Comparison of ENCODE assay signal across 8 cellular contexts in genomic region chr7:10973942-10974716, GRCh38. TPM values are rescaled to one million over a fixed set of nuclear protein-coding genes. Genes with fewer than 3 reads are reported as not detected.
DNase-seq lines count a peak whose midpoint lies in the region; ATAC-seq and TF ChIP-seq lines count a peak whose summit lies in the region.

No MANE protein-coding gene starts in this region.

- peak overlapping the region; percentile 84 to 98 for H3K9ac ChIP-seq in colonic mucosa (ENCODE audit: low read depth in 2 of 2, low read length in 2 of 2)

- H3K36me3 Mint-ChIP-seq in T-cell: peaks cover 22% of the 10 kb centered on the region

- peak overlapping the region; percentile 78 to 95 for H3K27ac Mint-ChIP-seq in T-cell

- no peaks in the 10 kb centered on the region for H3K9me3 Mint-ChIP-seq in T-cell

- H3K4me3 Mint-ChIP-seq in T-cell: peak overlapping the region; percentile 90 to 94 (median 91)

- peak; percentile 35 for ATAC-seq in GM21529 (IDR thresholded peaks at IDR 0.05; ENCODE audit: unreplicated experiment)
- ATAC-seq in T-cell (replicated peaks in 1 of 4): peak; percentile 8 to 26 (median 18)
- peak; percentile 56 for ATAC-seq in left lung

- DNase-seq in GDM1 (lab: John Stamatoyannopoulos, UW): peak; percentile 5
- peak; percentile 40 for DNase-seq in HT1080 (ENCODE audit: low read depth)
- DNase-seq in T-cell: peak in 13 of 34 experiments; percentile 2 to 19 (median 6)
- DNase-seq in colonic mucosa: peak; percentile 48
- DNase-seq in left lung: no peak
- DNase-seq in stimulated activated CD4-positive, alpha-beta T cell treated with anti-CD3 and anti-CD28 coated beads, Interleukin-4, amount 100 ng/mL, for 4 hours: peak; percentile 3 to 26
- no peak for DNase-seq in hippocampal formation (lab: John Stamatoyannopoulos, UW)

- peaks cover 0 to 3% of the 10 kb centered on the region in 2 donors for H3K27me3 Mint-ChIP-seq in T-cell

- intact Hi-C loops in colonic mucosa (cut with DNase I) (no loop called here), left lung (cut with DNase I) (no loop called here)

- CTCF ChIA-PET in T-cell (lab: Charles Lee): interaction anchor here in 1 of 2 donors (0.8 to 1.3 kb wide), 2 partner anchors 33 to 34 kb away, joined by 4 to 6 read pairs; a partner anchor contains a TSS

- TF ChIP-seq CTCF in colonic mucosa (IDR thresholded peaks at IDR 0.05): no peak
- no peak for TF ChIP-seq CTCF in left lung (IDR thresholded peaks at IDR 0.05)

- no peaks in the 10 kb centered on the region for H3K9me3 ChIP-seq in colonic mucosa
- no peaks in the 10 kb centered on the region for H3K9me3 ChIP-seq in left lung

- H3K4me1 ChIP-seq in colonic mucosa: no peaks in the 10 kb centered on the region
- peaks cover 7 to 8% of the 10 kb centered on the region in 2 donors for H3K4me1 ChIP-seq in left lung

- H3K27me3 ChIP-seq in colonic mucosa (no peaks in the 10 kb centered on the region), left lung (no peaks in the 10 kb centered on the region)

- H3K27ac ChIP-seq in colonic mucosa: peak overlapping the region; percentile 76
- H3K27ac ChIP-seq in left lung: peak overlapping the region; percentile 76 to 82

- H3K4me3 ChIP-seq in colonic mucosa: peak overlapping the region; percentile 85
- peak overlapping the region; percentile 62 to 70 for H3K4me3 ChIP-seq in left lung

- H3K36me3 ChIP-seq in colonic mucosa (no peaks in the 10 kb centered on the region), left lung (no peaks in the 10 kb centered on the region)

- H3K4me1 Mint-ChIP-seq in T-cell: peaks cover 49 to 54% (median 53%) of the 10 kb centered on the region in 3 donors

- POLR2A ChIA-PET in T-cell (lab: Charles Lee): interaction anchor here (1.1 to 1.6 kb wide), 2 partner anchors 34 kb away, joined by 6 read pairs; a partner anchor contains a TSS

RNA-seq across cellular contexts. Expression of gene PHF14, which starts 0.5 kb away (rescaled TPM):
- 29.4 and 30.7 TPM in 2 replicates for total RNA-seq in HT1080 (2014; rRNA removed; shearing (Covaris generic))
- polyA plus RNA-seq in HT1080 (2015; cell fraction: cytosol; rRNA removed): 21.4 and 21.5 TPM in 2 replicates
- polyA plus RNA-seq in HT1080 (2015; cell fraction: nucleus; rRNA removed): 44.1 and 46.2 TPM in 2 replicates
- total RNA-seq in T-cell (10 to 100 TPM; 29.2 to 37.9 (median 31.3) TPM), colonic mucosa (10 to 100 TPM; 25.8 to 28.5 TPM), left lung (10 to 100 TPM; 27.5 to 30.2 TPM)

Comparison
In these comparisons a context has a peak if more than half of its experiments do, and no peak if none do; other contexts are left out.
1. DNase-seq: peak in GDM1 (single experiment), HT1080 (single experiment), colonic mucosa (single experiment) and stimulated activated CD4-positive, alpha-beta T cell treated with anti-CD3 and anti-CD28 coated beads, Interleukin-4, amount 100 ng/mL, for 4 hours (2 of 2); none in left lung (0 of 2) and hippocampal formation (0 of 2).
2. Peak in every context shown above with its lines, with median percentiles within 50 percentile points of each other: ATAC-seq.